Comparison of ENCODE assay signal across 12 cellular contexts in the genomic region with DNA sequence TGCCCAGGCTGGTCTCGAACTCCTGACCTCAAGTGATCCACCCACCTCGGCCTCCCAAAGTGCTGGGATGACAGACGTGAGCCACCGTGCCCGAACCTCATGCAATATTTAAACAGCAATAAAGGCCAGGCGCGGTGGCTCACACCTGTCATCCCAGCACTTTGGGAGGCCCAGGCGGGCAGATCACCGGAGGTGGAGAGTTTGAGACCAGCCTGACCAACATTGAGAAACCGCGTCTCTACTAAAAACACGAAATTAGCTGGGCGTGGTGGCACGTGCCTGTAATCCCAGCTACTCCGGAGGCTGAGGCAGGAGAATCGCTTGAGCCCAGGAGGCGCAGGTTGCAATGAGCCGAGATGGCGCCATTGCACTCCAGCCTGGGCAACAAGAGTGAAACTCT. TPM values are rescaled to one million over a fixed set of nuclear protein-coding genes. Genes with fewer than 3 reads are reported as not detected.
DNase-seq lines count a peak whose midpoint lies in the region; ATAC-seq and TF ChIP-seq lines count a peak whose summit lies in the region.
"Not testable (repeated sequence)": the region's sequence is repeated elsewhere in the genome, so short reads cannot be mapped to it uniquely, and the experiment has no call there.
"Had no signal": no experiment of that assay in that cellular context is flagged by ENCODE, and none has a peak within 500 bp of the region (broad histone marks: within the 10 kb centered on the region; RNA-seq: fewer than 3 reads in every experiment).

No MANE protein-coding gene starts in this region.

- H3K27me3 ChIP-seq in RWPE2 (ENCODE audit: insufficient read depth, poor library complexity, severe bottlenecking); colonic mucosa: not testable (repeated sequence)

- not testable (repeated sequence) for H3K4me1 ChIP-seq in RWPE2 (ENCODE audit: insufficient read depth, poor library complexity, severe bottlenecking); colonic mucosa

- H3K4me3 ChIP-seq in RWPE2 (ENCODE audit: severe bottlenecking); colonic mucosa: not testable (repeated sequence)

- not testable (repeated sequence) for H3K9me3 Mint-ChIP-seq in osteocyte (ENCODE audit: unreplicated experiment)

- H3K4me3 Mint-ChIP-seq in osteocyte (ENCODE audit: unreplicated experiment) = not testable (repeated sequence)

- H3K36me3 Mint-ChIP-seq in osteocyte (ENCODE audit: unreplicated experiment) = not testable (repeated sequence)

- not testable (repeated sequence) for H3K27ac Mint-ChIP-seq in osteocyte (ENCODE audit: unreplicated experiment)

- ATAC-seq in RWPE2 (ENCODE audit: low read depth); left lobe of liver; stimulated activated naive CD8-positive, alpha-beta T cell treated with anti-CD3 and anti-CD28 coated beads, Interleukin-15, Interleukin-2, amounts not matched to agents 100 U/mL and 50 U/mL, for 24 hours: not testable (repeated sequence)

- not testable (repeated sequence) for H3K27ac ChIP-seq in RWPE2 (ENCODE audit: poor library complexity, severe bottlenecking); colonic mucosa

- H3K27me3 Mint-ChIP-seq in osteocyte (ENCODE audit: unreplicated experiment) = not testable (repeated sequence)

- TF ChIP-seq CTCF in RWPE2 (IDR thresholded peaks at IDR 0.05; ENCODE audit: poor library complexity, severe bottlenecking); colonic mucosa (IDR thresholded peaks at IDR 0.05); osteocyte (IDR thresholded peaks at IDR 0.05): not testable (repeated sequence)

- H3K9ac ChIP-seq in colonic mucosa (ENCODE audit: low read depth in 2 of 2, low read length in 2 of 2) = not testable (repeated sequence)

- H3K36me3 ChIP-seq in RWPE2 (ENCODE audit: low read depth); colonic mucosa: not testable (repeated sequence)

- intact Hi-C loops in colonic mucosa (cut with DNase I) = not testable (repeated sequence)

- not testable (repeated sequence) for H3K9me3 ChIP-seq in RWPE2 (ENCODE audit: severe bottlenecking); colonic mucosa

- H3K4me1 Mint-ChIP-seq in osteocyte (ENCODE audit: unreplicated experiment) = not testable (repeated sequence)

- DNase-seq in RWPE2 (ENCODE audit: low spot score) (peak; percentile 37), colonic mucosa (peak; percentile 3), left lobe of liver (ENCODE audit: low spot score) (peak; percentile 7), osteocyte (ENCODE audit: extremely low spot score, unreplicated experiment) (peak; percentile 74), ureter (ENCODE audit: low spot score) (peak; percentile 20)
- peak; percentile 30 for DNase-seq in activated CD8-positive, alpha-beta memory T cell treated with anti-CD3 and anti-CD28 coated beads for 24 hours
- DNase-seq in stimulated activated naive CD8-positive, alpha-beta T cell treated with anti-CD3 and anti-CD28 coated beads, Interleukin-15, Interleukin-2, amounts not matched to agents 100 U/mL and 50 U/mL, for 24 hours = peak; percentile 1

RNA-seq across cellular contexts. Expression of a gene that starts 17.2 kb away (rescaled TPM):
- 10 to 100 TPM; 42.4 to 44.6 TPM for total RNA-seq in colonic mucosa
- 35.6 TPM for total RNA-seq in left lobe of liver
- total RNA-seq in osteocyte = 43.6 and 48.7 TPM in 2 replicates
- total RNA-seq in ureter = 45.1 TPM

RNA-seq across cellular contexts. Expression of a gene that starts 37.2 kb away (rescaled TPM):
- 1 to 10 TPM; 1.3 TPM for total RNA-seq in colonic mucosa
- 0.48 TPM for total RNA-seq in left lobe of liver
- not detected in 2 replicates for total RNA-seq in osteocyte
- 3.4 TPM for total RNA-seq in ureter
- total RNA-seq: G401, GM23338, H9 had no signal

RNA-seq across cellular contexts. Expression of a gene that starts 40.7 kb away (rescaled TPM):
- under 1 TPM in 1 of 2 donors, not detected in 1; 0.27 TPM for total RNA-seq in colonic mucosa
- not detected for total RNA-seq in left lobe of liver
- not detected in 2 replicates for total RNA-seq in osteocyte
- total RNA-seq in ureter = 1.3 TPM
- total RNA-seq: Daoy, G401, H4 had no signal

Comparison
In these comparisons a context has a peak if more than half of its experiments do, and no peak if none do; other contexts are left out.
1. DNase-seq: peak in every context shown above with its lines; median percentile 74 in osteocyte; 37 in RWPE2; 30 in activated CD8-positive, alpha-beta memory T cell treated with anti-CD3 and anti-CD28 coated beads for 24 hours; 20 in ureter; 7 in left lobe of liver; 3 in colonic mucosa; 1 in stimulated activated naive CD8-positive, alpha-beta T cell treated with anti-CD3 and anti-CD28 coated beads, Interleukin-15, Interleukin-2, amounts not matched to agents 100 U/mL and 50 U/mL, for 24 hours.